1 cellular context compared by ENCODE assay signal in the genomic region with DNA sequence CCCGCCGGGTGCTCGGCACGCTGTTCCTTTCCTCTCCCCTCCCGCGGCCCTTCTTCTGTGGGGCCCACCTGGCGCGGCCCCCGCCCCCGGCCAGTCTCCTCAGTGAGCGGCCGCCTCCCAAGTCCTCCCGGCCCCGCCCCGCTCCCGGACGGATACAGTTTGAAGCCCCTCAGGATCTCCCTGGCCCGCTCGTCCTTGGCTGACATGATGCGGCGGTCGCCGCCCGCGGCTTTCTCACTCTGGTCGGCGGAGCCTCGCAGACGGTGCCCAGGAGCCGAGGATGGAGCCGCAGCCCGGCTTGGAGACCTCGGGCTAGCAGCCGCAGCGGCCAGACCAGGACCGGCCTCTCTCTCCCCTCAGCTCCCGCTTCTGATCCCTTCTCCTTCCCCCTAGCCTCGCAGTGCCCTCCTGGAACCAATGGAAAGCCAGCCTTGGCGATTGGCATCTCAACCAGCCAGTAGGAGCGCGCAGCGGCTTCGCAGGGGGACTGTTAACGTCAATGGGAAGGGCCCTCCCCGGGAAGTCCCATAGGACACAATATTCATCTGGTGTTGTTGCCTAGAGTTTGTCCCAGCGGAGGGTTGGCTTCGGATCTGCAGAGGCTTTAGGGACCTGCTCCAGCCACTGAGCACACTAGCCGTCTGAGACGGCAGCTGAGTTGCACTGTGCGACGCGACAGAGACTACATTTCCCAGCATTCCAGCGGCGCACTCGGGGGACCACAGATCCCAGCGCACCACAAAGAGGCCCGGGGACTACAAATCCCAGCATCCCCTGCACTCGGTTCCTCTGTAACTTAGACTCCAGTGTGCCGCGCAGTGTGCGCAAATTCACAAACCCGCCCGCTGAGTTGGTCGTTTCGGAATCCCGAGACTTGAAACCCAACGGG.
A peak's percentile ranks its signal among the peaks of the same experiment; 100 is the strongest.
TF ChIP-seq lines count a peak whose summit lies in the region.

Gene PDE6D (minus strand): TSS at position 374 of the 889 bp plus-strand sequence. CDS start 168 bp downstream, at position 206.

TF ChIP-seq in HEK293, 187 proteins besides CTCF, POLR2A, EP300 and RAD21 (continued from another document and continues in another):
- TF ChIP-seq KLF16 (tag by site-specific recombination; IDR thresholded peaks at IDR 0.05), result peak; percentile 20; the same call in 1 of the 2 replicates
- no peak for TF ChIP-seq ZNF398 (tag by site-specific recombination; IDR thresholded peaks at IDR 0.05)
- no peak for TF ChIP-seq ZNF596 (tag by site-specific recombination; IDR thresholded peaks at IDR 0.05)
- TF ChIP-seq ZNF366 (tag by site-specific recombination; conservative IDR thresholded peaks at IDR 0.05), result 0 out of 2 replicates have a peak, but pooled peaks have one; percentile 20
- TF ChIP-seq WT1 (tag by site-specific recombination; IDR thresholded peaks at IDR 0.05), result peak; percentile 16; the same call in 1 of the 2 replicates
- TF ChIP-seq ZNF610 (tag by site-specific recombination; IDR thresholded peaks at IDR 0.05; ENCODE audit: borderline replicate concordance), result no peak
- 0 out of 2 replicates have a peak, but pooled peaks have one; percentile 14 for TF ChIP-seq ZFHX2 (tag by site-specific recombination; conservative IDR thresholded peaks at IDR 0.05)
- no peak for TF ChIP-seq REPIN1 (tag by site-specific recombination; IDR thresholded peaks at IDR 0.05; ENCODE audit: low read depth)
- peak; percentile 82 for TF ChIP-seq ZIC2 (tag by site-specific recombination; IDR thresholded peaks at IDR 0.05)
- TF ChIP-seq ZNF19 (tag by site-specific recombination; IDR thresholded peaks at IDR 0.05; ENCODE audit: low read depth), result no peak
- TF ChIP-seq ZNF747 (tag by site-specific recombination; IDR thresholded peaks at IDR 0.05), result no peak
- TF ChIP-seq ZNF148 (tag by site-specific recombination; IDR thresholded peaks at IDR 0.05; ENCODE audit: borderline replicate concordance), result no peak
- no peak for TF ChIP-seq ATF2 (tag by site-specific recombination; IDR thresholded peaks at IDR 0.05; ENCODE audit: low read depth)
- no peak for TF ChIP-seq ZNF561 (tag by site-specific recombination; IDR thresholded peaks at IDR 0.05; ENCODE audit: borderline replicate concordance)
- TF ChIP-seq ZNF664 (tag by site-specific recombination; IDR thresholded peaks at IDR 0.05), result no peak
- no peak for TF ChIP-seq ZNF654 (tag by site-specific recombination; IDR thresholded peaks at IDR 0.05; ENCODE audit: low read depth)
- TF ChIP-seq ZNF777 (tag by site-specific recombination; IDR thresholded peaks at IDR 0.05; ENCODE audit: borderline replicate concordance), result no peak
- TF ChIP-seq TCF7L2 (IDR thresholded peaks at IDR 0.05; ENCODE audit: borderline replicate concordance, low read depth, low read length), result no peak
- no peak for TF ChIP-seq ZNF16 (tag by site-specific recombination; IDR thresholded peaks at IDR 0.05; ENCODE audit: low read depth)
- TF ChIP-seq, protein P1, sequence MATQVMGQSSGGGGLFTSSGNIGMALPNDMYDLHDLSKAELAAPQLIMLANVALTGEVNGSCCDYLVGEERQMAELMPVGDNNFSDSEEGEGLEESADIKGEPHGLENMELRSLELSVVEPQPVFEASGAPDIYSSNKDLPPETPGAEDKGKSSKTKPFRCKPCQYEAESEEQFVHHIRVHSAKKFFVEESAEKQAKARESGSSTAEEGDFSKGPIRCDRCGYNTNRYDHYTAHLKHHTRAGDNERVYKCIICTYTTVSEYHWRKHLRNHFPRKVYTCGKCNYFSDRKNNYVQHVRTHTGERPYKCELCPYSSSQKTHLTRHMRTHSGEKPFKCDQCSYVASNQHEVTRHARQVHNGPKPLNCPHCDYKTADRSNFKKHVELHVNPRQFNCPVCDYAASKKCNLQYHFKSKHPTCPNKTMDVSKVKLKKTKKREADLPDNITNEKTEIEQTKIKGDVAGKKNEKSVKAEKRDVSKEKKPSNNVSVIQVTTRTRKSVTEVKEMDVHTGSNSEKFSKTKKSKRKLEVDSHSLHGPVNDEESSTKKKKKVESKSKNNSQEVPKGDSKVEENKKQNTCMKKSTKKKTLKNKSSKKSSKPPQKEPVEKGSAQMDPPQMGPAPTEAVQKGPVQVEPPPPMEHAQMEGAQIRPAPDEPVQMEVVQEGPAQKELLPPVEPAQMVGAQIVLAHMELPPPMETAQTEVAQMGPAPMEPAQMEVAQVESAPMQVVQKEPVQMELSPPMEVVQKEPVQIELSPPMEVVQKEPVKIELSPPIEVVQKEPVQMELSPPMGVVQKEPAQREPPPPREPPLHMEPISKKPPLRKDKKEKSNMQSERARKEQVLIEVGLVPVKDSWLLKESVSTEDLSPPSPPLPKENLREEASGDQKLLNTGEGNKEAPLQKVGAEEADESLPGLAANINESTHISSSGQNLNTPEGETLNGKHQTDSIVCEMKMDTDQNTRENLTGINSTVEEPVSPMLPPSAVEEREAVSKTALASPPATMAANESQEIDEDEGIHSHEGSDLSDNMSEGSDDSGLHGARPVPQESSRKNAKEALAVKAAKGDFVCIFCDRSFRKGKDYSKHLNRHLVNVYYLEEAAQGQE (tag by site-specific recombination; IDR thresholded peaks at IDR 0.05), result no peak
- TF ChIP-seq, protein P2, sequence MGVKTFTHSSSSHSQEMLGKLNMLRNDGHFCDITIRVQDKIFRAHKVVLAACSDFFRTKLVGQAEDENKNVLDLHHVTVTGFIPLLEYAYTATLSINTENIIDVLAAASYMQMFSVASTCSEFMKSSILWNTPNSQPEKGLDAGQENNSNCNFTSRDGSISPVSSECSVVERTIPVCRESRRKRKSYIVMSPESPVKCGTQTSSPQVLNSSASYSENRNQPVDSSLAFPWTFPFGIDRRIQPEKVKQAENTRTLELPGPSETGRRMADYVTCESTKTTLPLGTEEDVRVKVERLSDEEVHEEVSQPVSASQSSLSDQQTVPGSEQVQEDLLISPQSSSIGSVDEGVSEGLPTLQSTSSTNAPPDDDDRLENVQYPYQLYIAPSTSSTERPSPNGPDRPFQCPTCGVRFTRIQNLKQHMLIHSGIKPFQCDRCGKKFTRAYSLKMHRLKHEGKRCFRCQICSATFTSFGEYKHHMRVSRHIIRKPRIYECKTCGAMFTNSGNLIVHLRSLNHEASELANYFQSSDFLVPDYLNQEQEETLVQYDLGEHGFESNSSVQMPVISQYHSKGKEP (tag by site-specific recombination; IDR thresholded peaks at IDR 0.05), result no peak
- TF ChIP-seq ZNF324 (tag by site-specific recombination; IDR thresholded peaks at IDR 0.05), result 0 out of 2 replicates have a peak, but pooled peaks have one; percentile 46
- TF ChIP-seq, protein P3, sequence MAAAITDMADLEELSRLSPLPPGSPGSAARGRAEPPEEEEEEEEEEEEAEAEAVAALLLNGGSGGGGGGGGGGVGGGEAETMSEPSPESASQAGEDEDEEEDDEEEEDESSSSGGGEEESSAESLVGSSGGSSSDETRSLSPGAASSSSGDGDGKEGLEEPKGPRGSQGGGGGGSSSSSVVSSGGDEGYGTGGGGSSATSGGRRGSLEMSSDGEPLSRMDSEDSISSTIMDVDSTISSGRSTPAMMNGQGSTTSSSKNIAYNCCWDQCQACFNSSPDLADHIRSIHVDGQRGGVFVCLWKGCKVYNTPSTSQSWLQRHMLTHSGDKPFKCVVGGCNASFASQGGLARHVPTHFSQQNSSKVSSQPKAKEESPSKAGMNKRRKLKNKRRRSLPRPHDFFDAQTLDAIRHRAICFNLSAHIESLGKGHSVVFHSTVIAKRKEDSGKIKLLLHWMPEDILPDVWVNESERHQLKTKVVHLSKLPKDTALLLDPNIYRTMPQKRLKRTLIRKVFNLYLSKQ (tag by site-specific recombination; IDR thresholded peaks at IDR 0.05; ENCODE audit: borderline replicate concordance), result no peak
- TF ChIP-seq ZNF558 (tag by site-specific recombination; IDR thresholded peaks at IDR 0.05), result 0 out of 2 replicates have a peak, but pooled peaks have one; percentile 29
- no peak; the same call in 1 of the 2 replicates for TF ChIP-seq MYNN (tag by site-specific recombination; IDR thresholded peaks at IDR 0.05; ENCODE audit: borderline replicate concordance)
- TF ChIP-seq, protein P4, sequence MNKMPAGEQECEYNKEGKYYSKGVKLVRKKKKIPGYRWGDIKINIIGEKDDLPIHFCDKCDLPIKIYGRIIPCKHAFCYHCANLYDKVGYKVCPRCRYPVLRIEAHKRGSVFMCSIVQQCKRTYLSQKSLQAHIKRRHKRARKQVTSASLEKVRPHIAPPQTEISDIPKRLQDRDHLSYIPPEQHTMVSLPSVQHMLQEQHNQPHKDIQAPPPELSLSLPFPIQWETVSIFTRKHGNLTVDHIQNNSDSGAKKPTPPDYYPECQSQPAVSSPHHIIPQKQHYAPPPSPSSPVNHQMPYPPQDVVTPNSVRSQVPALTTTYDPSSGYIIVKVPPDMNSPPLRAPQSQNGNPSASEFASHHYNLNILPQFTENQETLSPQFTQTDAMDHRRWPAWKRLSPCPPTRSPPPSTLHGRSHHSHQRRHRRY (tag by site-specific recombination; IDR thresholded peaks at IDR 0.05), result no peak
- TF ChIP-seq SCRT2 (tag by site-specific recombination; IDR thresholded peaks at IDR 0.05), result no peak
- no peak for TF ChIP-seq ZNF548 (tag by site-specific recombination; IDR thresholded peaks at IDR 0.05)
- no peak for TF ChIP-seq ZNF544 (tag by site-specific recombination; IDR thresholded peaks at IDR 0.05)
- no peak for TF ChIP-seq ZNF529 (tag by site-specific recombination; IDR thresholded peaks at IDR 0.05; ENCODE audit: insufficient replicate concordance)
- TF ChIP-seq, protein P5, sequence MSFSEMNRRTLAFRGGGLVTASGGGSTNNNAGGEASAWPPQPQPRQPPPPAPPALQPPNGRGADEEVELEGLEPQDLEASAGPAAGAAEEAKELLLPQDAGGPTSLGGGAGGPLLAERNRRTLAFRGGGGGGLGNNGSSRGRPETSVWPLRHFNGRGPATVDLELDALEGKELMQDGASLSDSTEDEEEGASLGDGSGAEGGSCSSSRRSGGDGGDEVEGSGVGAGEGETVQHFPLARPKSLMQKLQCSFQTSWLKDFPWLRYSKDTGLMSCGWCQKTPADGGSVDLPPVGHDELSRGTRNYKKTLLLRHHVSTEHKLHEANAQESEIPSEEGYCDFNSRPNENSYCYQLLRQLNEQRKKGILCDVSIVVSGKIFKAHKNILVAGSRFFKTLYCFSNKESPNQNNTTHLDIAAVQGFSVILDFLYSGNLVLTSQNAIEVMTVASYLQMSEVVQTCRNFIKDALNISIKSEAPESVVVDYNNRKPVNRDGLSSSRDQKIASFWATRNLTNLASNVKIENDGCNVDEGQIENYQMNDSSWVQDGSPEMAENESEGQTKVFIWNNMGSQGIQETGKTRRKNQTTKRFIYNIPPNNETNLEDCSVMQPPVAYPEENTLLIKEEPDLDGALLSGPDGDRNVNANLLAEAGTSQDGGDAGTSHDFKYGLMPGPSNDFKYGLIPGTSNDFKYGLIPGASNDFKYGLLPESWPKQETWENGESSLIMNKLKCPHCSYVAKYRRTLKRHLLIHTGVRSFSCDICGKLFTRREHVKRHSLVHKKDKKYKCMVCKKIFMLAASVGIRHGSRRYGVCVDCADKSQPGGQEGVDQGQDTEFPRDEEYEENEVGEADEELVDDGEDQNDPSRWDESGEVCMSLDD (tag by site-specific recombination; IDR thresholded peaks at IDR 0.05), result no peak
- TF ChIP-seq, protein P6, sequence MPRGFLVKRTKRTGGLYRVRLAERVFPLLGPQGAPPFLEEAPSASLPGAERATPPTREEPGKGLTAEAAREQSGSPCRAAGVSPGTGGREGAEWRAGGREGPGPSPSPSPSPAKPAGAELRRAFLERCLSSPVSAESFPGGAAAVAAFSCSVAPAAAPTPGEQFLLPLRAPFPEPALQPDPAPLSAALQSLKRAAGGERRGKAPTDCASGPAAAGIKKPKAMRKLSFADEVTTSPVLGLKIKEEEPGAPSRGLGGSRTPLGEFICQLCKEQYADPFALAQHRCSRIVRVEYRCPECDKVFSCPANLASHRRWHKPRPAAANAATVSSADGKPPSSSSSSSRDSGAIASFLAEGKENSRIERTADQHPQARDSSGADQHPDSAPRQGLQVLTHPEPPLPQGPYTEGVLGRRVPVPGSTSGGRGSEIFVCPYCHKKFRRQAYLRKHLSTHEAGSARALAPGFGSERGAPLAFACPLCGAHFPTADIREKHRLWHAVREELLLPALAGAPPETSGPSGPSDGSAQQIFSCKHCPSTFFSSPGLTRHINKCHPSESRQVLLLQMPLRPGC (tag by site-specific recombination; IDR thresholded peaks at IDR 0.05), result no peak
- TF ChIP-seq ZNF791 (tag by site-specific recombination; IDR thresholded peaks at IDR 0.05), result no peak
- TF ChIP-seq ZXDB (tag by site-specific recombination; IDR thresholded peaks at IDR 0.05), result peak; percentile 83
